Comparison of ENCODE assay signal across 25 cellular contexts in genomic region chr5:76125888-76126287, GRCh38. TPM values are rescaled to one million over a fixed set of nuclear protein-coding genes. Genes with fewer than 3 reads are reported as not detected.
DNase-seq lines count a peak whose midpoint lies in the region; ATAC-seq, FAIRE-seq and TF ChIP-seq lines count a peak whose summit lies in the region.
"Had no signal": no experiment of that assay in that cellular context is flagged by ENCODE, and none has a peak within 500 bp of the region (broad histone marks: within the 10 kb centered on the region; RNA-seq: fewer than 3 reads in every experiment).

No MANE protein-coding gene starts in this region.

- POLR2A ChIA-PET in endothelial cell of umbilical vein (lab: Charles Lee): no interaction called here

- no peak for ATAC-seq in activated T-helper 17 cell treated with anti-CD3 and anti-CD28 coated beads, Interleukin-2, amount 50 U/mL, for 72 hours (replicated peaks)
- ATAC-seq in mucosa of descending colon (peak; percentile 91), HG03442 (IDR thresholded peaks at IDR 0.05; ENCODE audit: unreplicated experiment) (no peak)
- ATAC-seq: CD8-positive, alpha-beta T cell had no signal

- H3K27ac ChIP-seq in endothelial cell of umbilical vein (ENCODE audit: insufficient read depth, low read depth, low read length): no peak overlapping the region
- H3K27ac ChIP-seq: BLaER1 had no signal

- FAIRE-seq in endothelial cell of umbilical vein (lab: Jason Lieb, UNC): no peak
- FAIRE-seq: A204.1, D721Med, GM12891, GM19239 had no signal

- H3K27me3 Mint-ChIP-seq in activated T-helper 17 cell treated with anti-CD3 and anti-CD28 coated beads, Interleukin-2, amount 50 U/mL, for 72 hours: peaks cover 25% of the 10 kb centered on the region

- H3K4me3 ChIP-seq in endothelial cell of umbilical vein (replicated peaks in 1 of 3; ENCODE audit: insufficient read depth in 1 of 3, low read depth in 1 of 3, low read length in 3 of 3): no peak overlapping the region
- no peak overlapping the region for H3K4me3 ChIP-seq in mucosa of descending colon
- H3K4me3 ChIP-seq: BLaER1 had no signal

- no peak overlapping the region for H3K9ac ChIP-seq in endothelial cell of umbilical vein (replicated peaks; ENCODE audit: extremely low read depth, insufficient read depth, low read length)
- H3K9ac ChIP-seq: BLaER1 had no signal

- no peak overlapping the region for H3K4me3 Mint-ChIP-seq in activated T-helper 17 cell treated with anti-CD3 and anti-CD28 coated beads, Interleukin-2, amount 50 U/mL, for 72 hours
- H3K4me3 Mint-ChIP-seq: CD14-positive monocyte; CD4-positive, alpha-beta T cell; CD8-positive, alpha-beta T cell had no signal

- no peak for TF ChIP-seq POLR2A in endothelial cell of umbilical vein (IDR thresholded peaks at IDR 0.05; ENCODE audit: low read depth, low read length)

- H3K4me1 ChIP-seq in endothelial cell of umbilical vein (ENCODE audit: control insufficient read depth, extremely low read depth, insufficient read depth, low read length) (no peaks in the 10 kb centered on the region), mucosa of descending colon (ENCODE audit: low read depth) (no peaks in the 10 kb centered on the region)
- H3K4me1 ChIP-seq: BE2C, BLaER1, Caco-2 had no signal

- no peak for TF ChIP-seq CTCF in endothelial cell of umbilical vein (IDR thresholded peaks at IDR 0.05; ENCODE audit: extremely low read depth in 1 of 2, insufficient read depth in 1 of 2, low read depth in 1 of 2, low read length in 2 of 2)
- no peak for TF ChIP-seq CTCF in mucosa of descending colon (IDR thresholded peaks at IDR 0.05)

- BruUV-seq in endothelial cell of umbilical vein (replicated peaks; lab: Mats Ljungman, UMichigan): no TSS peak

- H3K4me2 ChIP-seq in endothelial cell of umbilical vein (ENCODE audit: insufficient read depth, low read length): no peak overlapping the region
- H3K4me2 ChIP-seq: BLaER1 had no signal

- no peaks in the 10 kb centered on the region for H3K36me3 ChIP-seq in endothelial cell of umbilical vein (ENCODE audit: control insufficient read depth in 2 of 2, extremely low read depth in 1 of 2, insufficient read depth in 2 of 2, low read length in 2 of 2)
- H3K36me3 ChIP-seq in mucosa of descending colon (ENCODE audit: low read depth): no peaks in the 10 kb centered on the region
- H3K36me3 ChIP-seq: BE2C, BLaER1 had no signal

- intact Hi-C loops in endothelial cell of umbilical vein (cut with micrococcal nuclease): no loop called here
- intact Hi-C loops in mucosa of descending colon (cut with DNase I, micrococcal nuclease): no loop called here

- no peaks in the 10 kb centered on the region for H3K36me3 Mint-ChIP-seq in activated T-helper 17 cell treated with anti-CD3 and anti-CD28 coated beads, Interleukin-2, amount 50 U/mL, for 72 hours (ENCODE audit: low read depth)
- H3K36me3 Mint-ChIP-seq: CD14-positive monocyte; CD8-positive, alpha-beta T cell had no signal

- no peaks in the 10 kb centered on the region for H3K9me3 Mint-ChIP-seq in activated T-helper 17 cell treated with anti-CD3 and anti-CD28 coated beads, Interleukin-2, amount 50 U/mL, for 72 hours
- H3K9me3 Mint-ChIP-seq: CD4-positive, alpha-beta T cell; CD8-positive, alpha-beta T cell had no signal

- dilution Hi-C loops in endothelial cell of umbilical vein (cut with MboI; ENCODE audit: extremely low pct_ligation_motif_present, low sequenced_read_pairs): no loop called here

- peak; percentile 19 for DNase-seq in dermis blood vessel endothelial cell
- DNase-seq in endothelial cell of umbilical vein (ENCODE audit: low read depth, low spot score): peak; percentile 14
- peak in 1 of 3 donors; percentile 20 for DNase-seq in mucosa of descending colon
- DNase-seq in SKM-1 (lab: John Stamatoyannopoulos, UW; ENCODE audit: unreplicated experiment): no peak
- no peak for DNase-seq in NCI-H524 (lab: John Stamatoyannopoulos, UW)
- DNase-seq in stimulated activated CD8-positive, alpha-beta memory T cell treated with anti-CD3 and anti-CD28 coated beads, Interleukin-4, amount 100 ng/mL, for 48 hours: no peak
- DNase-seq: 8988T; ACHN; BE2C; C1 segment of cervical spinal cord; Caco-2; Calu3; CD4-positive, alpha-beta T cell; CD8-positive, alpha-beta T cell; DMS79 treated with DMSO at 0.1 percent for 48 hours; GF-D8 had no signal

- CTCF ChIA-PET in endothelial cell of umbilical vein (lab: Charles Lee): no interaction called here

- no peaks in the 10 kb centered on the region for H3K79me2 ChIP-seq in endothelial cell of umbilical vein (ENCODE audit: control insufficient read depth, insufficient read depth, low read length)

- no peaks in the 10 kb centered on the region for H3K4me1 Mint-ChIP-seq in activated T-helper 17 cell treated with anti-CD3 and anti-CD28 coated beads, Interleukin-2, amount 50 U/mL, for 72 hours

- H3K27me3 ChIP-seq in endothelial cell of umbilical vein (ENCODE audit: control insufficient read depth in 2 of 2, insufficient read depth in 2 of 2, low read length in 2 of 2): no peaks in the 10 kb centered on the region
- H3K27me3 ChIP-seq: BLaER1 had no signal

- no peaks in the 10 kb centered on the region for H3K9me1 ChIP-seq in endothelial cell of umbilical vein (replicated peaks; ENCODE audit: control insufficient read depth, extremely low read depth, insufficient read depth, low read length)

- no peak overlapping the region for H2AFZ ChIP-seq in endothelial cell of umbilical vein (ENCODE audit: low read depth, low read length)

- H4K20me1 ChIP-seq in endothelial cell of umbilical vein (replicated peaks; ENCODE audit: control insufficient read depth, extremely low read depth, insufficient read depth, low read length): no peaks in the 10 kb centered on the region
- H4K20me1 ChIP-seq: BLaER1 had no signal

- no peaks in the 10 kb centered on the region for H3K9me3 ChIP-seq in endothelial cell of umbilical vein (replicated peaks; ENCODE audit: control insufficient read depth, insufficient read depth, low read length)
- no peaks in the 10 kb centered on the region for H3K9me3 ChIP-seq in mucosa of descending colon
- H3K9me3 ChIP-seq: BE2C, BLaER1, Caco-2 had no signal

- H3K27ac Mint-ChIP-seq in activated T-helper 17 cell treated with anti-CD3 and anti-CD28 coated beads, Interleukin-2, amount 50 U/mL, for 72 hours: peak overlapping the region; percentile 22
- H3K27ac Mint-ChIP-seq: CD14-positive monocyte; CD4-positive, alpha-beta T cell; CD8-positive, alpha-beta T cell had no signal

TF ChIP-seq in endothelial cell of umbilical vein, 7 proteins besides CTCF, POLR2A, EP300 and RAD21:
- TF ChIP-seq JUN (IDR thresholded peaks at IDR 0.05; ENCODE audit: borderline replicate concordance, insufficient read depth, insufficient read length, low read depth) (no peak), MAX (IDR thresholded peaks at IDR 0.05; ENCODE audit: insufficient read depth, insufficient read length) (no peak), MYC (IDR thresholded peaks at IDR 0.05; ENCODE audit: low read depth, low read length) (no peak), GATA2 (IDR thresholded peaks at IDR 0.05; ENCODE audit: insufficient read depth, insufficient read length, low read depth, low read length) (no peak), FOS (IDR thresholded peaks at IDR 0.05; ENCODE audit: borderline replicate concordance, insufficient read depth, low read length) (no peak), POLR2AphosphoS5 (IDR thresholded peaks at IDR 0.05; ENCODE audit: insufficient read depth, low read depth, low read length) (no peak), EZH2 (IDR thresholded peaks at IDR 0.05; ENCODE audit: borderline replicate concordance, low read depth, low read length, severe bottlenecking) (no peak)
TF ChIP-seq in endothelial cell of umbilical vein: peak in this region for 0.

RNA-seq across cellular contexts. Expression of gene SV2C, which starts 42.7 kb away (rescaled TPM):
- total RNA-seq in activated T-helper 17 cell treated with anti-CD3 and anti-CD28 coated beads, Interleukin-2, amount 50 U/mL, for 72 hours: under 1 TPM; 0.13 to 0.45 TPM
- 0.05 TPM in 1 of 2 replicates, not detected in the other for total RNA-seq in dermis blood vessel endothelial cell
- 0.07 TPM in 1 of 2 replicates, not detected in the other for total RNA-seq in endothelial cell of umbilical vein
- polyA plus RNA-seq in endothelial cell of umbilical vein: not detected in 2 replicates
- polyA plus RNA-seq in endothelial cell of umbilical vein (2011; cell fraction: cytosol; rRNA removed): not detected in 2 replicates
- polyA plus RNA-seq in endothelial cell of umbilical vein (2011; cell fraction: nucleus; rRNA removed): not detected in 2 replicates
- polyA plus RNA-seq in endothelial cell of umbilical vein (2012): not detected in 2 replicates
- polyA minus RNA-seq in endothelial cell of umbilical vein: 0.04 TPM in 1 of 2 replicates, not detected in the other
- polyA minus RNA-seq in endothelial cell of umbilical vein (2011; cell fraction: cytosol; rRNA and poly(A)+ RNA removed): not detected
- polyA minus RNA-seq in endothelial cell of umbilical vein (2011; cell fraction: nucleus; rRNA and poly(A)+ RNA removed): 0.05 TPM in 1 of 2 replicates, not detected in the other
- 1 to 10 TPM in 1 of 3 donors, under 1 TPM in 2; 0.54 to 1.2 (median 0.58) TPM for total RNA-seq in mucosa of descending colon
- total RNA-seq: Caco-2 had no signal
- polyA plus RNA-seq: AG04450 had no signal

Comparison
In these comparisons a context has a peak if more than half of its experiments do, and no peak if none do; other contexts are left out.
1. DNase-seq: peak in dermis blood vessel endothelial cell (single experiment) and endothelial cell of umbilical vein (single experiment); none in SKM-1 (single experiment), NCI-H524 (0 of 2) and stimulated activated CD8-positive, alpha-beta memory T cell treated with anti-CD3 and anti-CD28 coated beads, Interleukin-4, amount 100 ng/mL, for 48 hours (single experiment).